In genomic region chr12:50081096-50081808, GRCh38 we compare ENCODE assay signal across 1 cellular context.
TF ChIP-seq lines count a peak whose summit lies in the region.

No MANE protein-coding gene starts in this region.

TF ChIP-seq in WTC11, 78 proteins besides CTCF, POLR2A, EP300 and RAD21 (continued from another document):
- TF ChIP-seq ARID4B (CRISPR knock-in tag; IDR thresholded peaks at IDR 0.05; ENCODE audit: borderline replicate concordance) (0 out of 2 replicates have a peak, but pooled peaks have one; percentile 42), NR3C1 (CRISPR knock-in tag; conservative IDR thresholded peaks at IDR 0.05; ENCODE audit: low read depth) (no peak), ERG (CRISPR knock-in tag; IDR thresholded peaks at IDR 0.05) (no peak), ZNF416 (CRISPR knock-in tag; IDR thresholded peaks at IDR 0.05) (no peak), ZNF219 (CRISPR knock-in tag; IDR thresholded peaks at IDR 0.05; ENCODE audit: borderline replicate concordance) (no peak), E2F1 (CRISPR knock-in tag; IDR thresholded peaks at IDR 0.05) (no peak), GABPB1 (CRISPR knock-in tag; IDR thresholded peaks at IDR 0.05) (no peak), TCF7 (CRISPR knock-in tag; IDR thresholded peaks at IDR 0.05; ENCODE audit: low read depth) (no peak), RELA (CRISPR knock-in tag; IDR thresholded peaks at IDR 0.05; ENCODE audit: borderline replicate concordance) (0 out of 2 replicates have a peak, but pooled peaks have one; percentile 53)
TF ChIP-seq in WTC11: peak in this region for 7.
